20 cellular contexts compared by ENCODE assay signal in the genomic region with DNA sequence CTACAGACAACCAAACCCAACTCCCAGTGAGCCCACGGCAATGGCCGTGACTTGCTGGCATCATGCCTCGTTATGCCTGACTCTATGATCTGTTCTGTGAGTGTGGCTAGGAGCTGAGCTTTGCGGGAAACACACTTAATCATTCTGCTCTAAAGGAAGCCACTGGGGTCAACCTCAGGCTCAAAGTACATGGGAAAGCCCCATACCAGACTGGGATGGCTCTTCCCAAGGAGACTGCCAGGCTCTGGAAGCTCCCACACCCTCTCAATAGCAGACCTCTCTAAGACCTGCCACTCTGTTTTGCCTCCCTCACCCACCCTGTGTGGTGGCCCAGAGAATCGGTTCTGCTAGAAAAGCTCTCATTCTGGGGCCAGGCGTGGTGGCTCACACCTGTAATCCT.
"Had no signal": no experiment of that assay in that cellular context is flagged by ENCODE, and none has a peak within 500 bp of the region (broad histone marks: within the 10 kb centered on the region; RNA-seq: fewer than 3 reads in every experiment).

No MANE protein-coding gene starts in this region.

- H3K9me3 Mint-ChIP-seq: activated CD4-positive, alpha-beta memory T cell treated with anti-CD3 and anti-CD28 coated beads for 36 hours; activated naive CD4-positive, alpha-beta T cell treated with anti-CD3 and anti-CD28 coated beads, Interleukin-2, amount 50 U/mL, for 24 hours; activated T-cell treated with anti-CD3 and anti-CD28 coated beads, Interleukin-2, amount 50 U/mL, for 72 hours; dendritic cell treated with granulocyte-macrophage colony-stimulating factor and Interleukin-4, amounts not matched to agents 40 ng/mL and 50 ng/mL, for 4 days had no signal

- H3K27me3 ChIP-seq: body of pancreas, right atrium auricular region, uterus had no signal

- H3K27me3 Mint-ChIP-seq: activated CD4-positive, alpha-beta memory T cell treated with anti-CD3 and anti-CD28 coated beads for 36 hours; activated naive CD4-positive, alpha-beta T cell treated with anti-CD3 and anti-CD28 coated beads, Interleukin-2, amount 50 U/mL, for 24 hours had no signal

- H3K27ac ChIP-seq: body of pancreas, right atrium auricular region, uterus had no signal

- H3K36me3 Mint-ChIP-seq: activated CD4-positive, alpha-beta memory T cell treated with anti-CD3 and anti-CD28 coated beads for 36 hours; activated naive CD4-positive, alpha-beta T cell treated with anti-CD3 and anti-CD28 coated beads, Interleukin-2, amount 50 U/mL, for 24 hours had no signal

- ATAC-seq: activated T-cell treated with anti-CD3 and anti-CD28 coated beads, Interleukin-2, amount 50 U/mL, for 72 hours; body of pancreas; left ventricle myocardium superior had no signal

- DNase-seq: activated CD4-positive, alpha-beta memory T cell treated with anti-CD3 and anti-CD28 coated beads for 36 hours; activated CD4-positive, alpha-beta T cell treated with anti-CD3 and anti-CD28 coated beads for 48 hours; activated gamma-delta T cell; activated T-cell treated with anti-CD3 and anti-CD28 coated beads, Interleukin-2, amount 50 U/mL, for 72 hours; anterior cingulate cortex; body of pancreas; effector CD8-positive, alpha-beta T cell; foreskin melanocyte; hippocampal formation; left ventricle myocardium superior; mammary epithelial cell; occipital lobe; posterior cingulate gyrus; stimulated activated CD4-positive, alpha-beta T cell treated with anti-CD3 and anti-CD28 coated beads, Interleukin-12 subunit alpha, Interleukin-12 subunit beta, amount 100 ng/mL, for 4 hours; stimulated activated CD4-positive, alpha-beta T cell treated with anti-CD3 and anti-CD28 coated beads, Interleukin-4, amount 100 ng/mL, for 4 hours; trophoblast cell; uterus had no signal

- H3K4me3 ChIP-seq: body of pancreas, right atrium auricular region, uterus had no signal

- H3K36me3 ChIP-seq: right atrium auricular region, uterus had no signal

- H3K9me3 ChIP-seq: body of pancreas, right atrium auricular region, uterus had no signal

- H3K4me1 ChIP-seq: uterus had no signal

- H3K27ac Mint-ChIP-seq: activated CD4-positive, alpha-beta memory T cell treated with anti-CD3 and anti-CD28 coated beads for 36 hours; activated naive CD4-positive, alpha-beta T cell treated with anti-CD3 and anti-CD28 coated beads, Interleukin-2, amount 50 U/mL, for 24 hours; activated T-cell treated with anti-CD3 and anti-CD28 coated beads, Interleukin-2, amount 50 U/mL, for 72 hours; dendritic cell treated with granulocyte-macrophage colony-stimulating factor and Interleukin-4, amounts not matched to agents 40 ng/mL and 50 ng/mL, for 4 days had no signal

- H3K4me3 Mint-ChIP-seq: activated CD4-positive, alpha-beta memory T cell treated with anti-CD3 and anti-CD28 coated beads for 36 hours; activated naive CD4-positive, alpha-beta T cell treated with anti-CD3 and anti-CD28 coated beads, Interleukin-2, amount 50 U/mL, for 24 hours; activated T-cell treated with anti-CD3 and anti-CD28 coated beads, Interleukin-2, amount 50 U/mL, for 72 hours; dendritic cell treated with granulocyte-macrophage colony-stimulating factor and Interleukin-4, amounts not matched to agents 40 ng/mL and 50 ng/mL, for 4 days had no signal
